In genomic region chr9:131029574-131029952, GRCh38 we compare ENCODE assay signal across 38 cellular contexts. TPM values are rescaled to one million over a fixed set of nuclear protein-coding genes. Genes with fewer than 3 reads are reported as not detected.
"Had no signal": no experiment of that assay in that cellular context is flagged by ENCODE, and none has a peak within 500 bp of the region (broad histone marks: within the 10 kb centered on the region; RNA-seq: fewer than 3 reads in every experiment).

No MANE protein-coding gene starts in this region.

- H3K27me3 ChIP-seq: MG63 had no signal

- DNase-seq: Karpas-422, Kasumi-1, MG63, MM.1S, MV-4-11, NCI-H1048, NCI-H1092, NCI-H1092 treated with DMSO at 0.1 percent for 48 hours, NCI-H1105, NCI-H1105 treated with DMSO at 0.1 percent for 48 hours, NCI-H1417, NCI-H1417 treated with DMSO at 0.1 percent for 48 hours, NCI-H1436, NCI-H1436 treated with DMSO at 0.1 percent for 48 hours, NCI-H146, NCI-H1694, NCI-H1694 treated with DMSO at 0.1 percent for 48 hours, NCI-H187, NCI-H187 treated with DMSO at 0.1 percent for 48 hours, NCI-H1930, NCI-H2029, NCI-H2029 treated with DMSO at 0.1 percent for 48 hours, NCI-H2081, NCI-H2081 treated with DMSO at 0.1 percent for 48 hours, NCI-H2107, NCI-H2171, NCI-H2171 treated with DMSO at 0.1 percent for 48 hours, NCI-H2227 treated with DMSO at 0.1 percent for 48 hours, NCI-H226, NCI-H345, NCI-H446, NCI-H446 treated with DMSO at 0.1 percent for 48 hours, NCI-H510A, NCI-H510A treated with DMSO at 0.1 percent for 48 hours had no signal

- H3K36me3 ChIP-seq: MG63 had no signal

- H3K9me3 ChIP-seq: MG63 had no signal

- H3K4me2 ChIP-seq: KMS-11 had no signal

- H3K4me3 ChIP-seq: MG63 had no signal

- H3K9ac ChIP-seq: KMS-11 had no signal

- H3K27ac ChIP-seq: KMS-11 had no signal

RNA-seq across cellular contexts. Expression of gene LAMC3, which starts 20.6 kb away (rescaled TPM):
- total RNA-seq: LHCN-M2, M059J, MCF 10A had no signal
